ENCODE assay signal across 21 cellular contexts in the genomic region with DNA sequence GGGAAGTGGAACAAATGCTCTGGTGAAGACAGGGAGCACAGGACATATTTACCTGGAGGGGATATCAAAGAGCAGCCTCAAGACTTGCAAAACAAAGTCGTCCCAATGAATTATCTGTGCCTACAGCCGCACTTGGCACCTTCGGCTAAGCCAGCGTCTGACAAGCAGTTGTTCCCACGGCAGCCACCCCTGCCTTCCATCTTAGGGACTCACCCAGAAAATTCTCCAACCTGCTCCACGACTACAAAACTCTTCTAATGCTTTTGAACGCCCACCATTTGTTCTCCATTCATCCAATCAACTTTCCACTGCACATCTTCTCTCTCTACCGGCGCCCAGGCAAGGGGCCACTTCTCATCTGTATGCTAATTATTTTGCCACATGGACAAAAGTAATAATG. TPM values are rescaled to one million over a fixed set of nuclear protein-coding genes. Genes with fewer than 3 reads are reported as not detected.
A peak's percentile ranks its signal among the peaks of the same experiment; 100 is the strongest.
DNase-seq lines count a peak whose midpoint lies in the region; ATAC-seq and TF ChIP-seq lines count a peak whose summit lies in the region.
"Had no signal": no experiment of that assay in that cellular context is flagged by ENCODE, and none has a peak within 500 bp of the region (broad histone marks: within the 10 kb centered on the region; RNA-seq: fewer than 3 reads in every experiment).

No MANE protein-coding gene starts in this region.

- H3K27ac ChIP-seq in ascending aorta: no peak overlapping the region
- H3K27ac ChIP-seq: foreskin keratinocyte, right atrium auricular region, uterus had no signal

- H3K9me3 Mint-ChIP-seq in activated T-helper 1 cell treated with anti-CD3 and anti-CD28 coated beads, Interleukin-12 subunit alpha, Interleukin-12 subunit beta, Interleukin-2, Interleukin-4 antibody, amounts not matched to agents 30 ng/mL and 10 ng/mL and 1 ng/mL, durations not matched to agents 14 hours and 24 hours and 36 hours: no peaks in the 10 kb centered on the region

- no peaks in the 10 kb centered on the region for H3K36me3 ChIP-seq in ascending aorta
- H3K36me3 ChIP-seq: adrenal gland, right atrium auricular region, uterus had no signal

- no peaks in the 10 kb centered on the region for H3K27me3 Mint-ChIP-seq in activated T-helper 1 cell treated with anti-CD3 and anti-CD28 coated beads, Interleukin-12 subunit alpha, Interleukin-12 subunit beta, Interleukin-2, Interleukin-4 antibody, amounts not matched to agents 30 ng/mL and 10 ng/mL and 1 ng/mL, durations not matched to agents 14 hours and 24 hours and 36 hours (ENCODE audit: insufficient read depth)

- no peak overlapping the region for H3K4me3 Mint-ChIP-seq in activated T-helper 1 cell treated with anti-CD3 and anti-CD28 coated beads, Interleukin-12 subunit alpha, Interleukin-12 subunit beta, Interleukin-2, Interleukin-4 antibody, amounts not matched to agents 30 ng/mL and 10 ng/mL and 1 ng/mL, durations not matched to agents 14 hours and 24 hours and 36 hours
- H3K4me3 Mint-ChIP-seq: HFFc6; stimulated activated naive CD8-positive, alpha-beta T cell treated with anti-CD3 and anti-CD28 coated beads, Interleukin-15, amount 100 ng/mL, for 72 hours had no signal

- no peak for ATAC-seq in activated CD4-positive, CD25-positive, alpha-beta regulatory T cell treated with anti-CD3 and anti-CD28 coated beads, Interleukin-2, amount 50 U/mL, for 24 hours
- ATAC-seq: foreskin keratinocyte; mucosa of descending colon; stimulated activated naive CD8-positive, alpha-beta T cell treated with anti-CD3 and anti-CD28 coated beads, Interleukin-15, amount 100 ng/mL, for 72 hours had no signal

- intact Hi-C loops in ascending aorta (cut with DNase I): no loop called here
- intact Hi-C loops in activated T-helper 1 cell treated with anti-CD3 and anti-CD28 coated beads, Interleukin-12 subunit alpha, Interleukin-12 subunit beta, Interleukin-2, Interleukin-4 antibody, amounts not matched to agents 30 ng/mL and 10 ng/mL and 1 ng/mL, durations not matched to agents 14 hours and 24 hours and 36 hours (cut with micrococcal nuclease): no loop called here

- no peaks in the 10 kb centered on the region for H3K4me1 ChIP-seq in ascending aorta
- H3K4me1 ChIP-seq: adrenal gland, foreskin keratinocyte, right atrium auricular region, uterus had no signal

- TF ChIP-seq CTCF in ascending aorta (IDR thresholded peaks at IDR 0.05): no peak

- no peaks in the 10 kb centered on the region for H3K9me3 ChIP-seq in ascending aorta
- H3K9me3 ChIP-seq: adrenal gland, right atrium auricular region, uterus had no signal

- no peaks in the 10 kb centered on the region for H3K36me3 Mint-ChIP-seq in activated T-helper 1 cell treated with anti-CD3 and anti-CD28 coated beads, Interleukin-12 subunit alpha, Interleukin-12 subunit beta, Interleukin-2, Interleukin-4 antibody, amounts not matched to agents 30 ng/mL and 10 ng/mL and 1 ng/mL, durations not matched to agents 14 hours and 24 hours and 36 hours (ENCODE audit: low read depth)

- H3K27ac Mint-ChIP-seq in activated T-helper 1 cell treated with anti-CD3 and anti-CD28 coated beads, Interleukin-12 subunit alpha, Interleukin-12 subunit beta, Interleukin-2, Interleukin-4 antibody, amounts not matched to agents 30 ng/mL and 10 ng/mL and 1 ng/mL, durations not matched to agents 14 hours and 24 hours and 36 hours: no peak overlapping the region
- H3K27ac Mint-ChIP-seq: HFFc6; stimulated activated naive CD8-positive, alpha-beta T cell treated with anti-CD3 and anti-CD28 coated beads, Interleukin-15, amount 100 ng/mL, for 72 hours had no signal

- no peaks in the 10 kb centered on the region for H3K4me1 Mint-ChIP-seq in activated T-helper 1 cell treated with anti-CD3 and anti-CD28 coated beads, Interleukin-12 subunit alpha, Interleukin-12 subunit beta, Interleukin-2, Interleukin-4 antibody, amounts not matched to agents 30 ng/mL and 10 ng/mL and 1 ng/mL, durations not matched to agents 14 hours and 24 hours and 36 hours (ENCODE audit: low read depth)
- H3K4me1 Mint-ChIP-seq: stimulated activated naive CD8-positive, alpha-beta T cell treated with anti-CD3 and anti-CD28 coated beads, Interleukin-15, amount 100 ng/mL, for 72 hours had no signal

- no peaks in the 10 kb centered on the region for H3K27me3 ChIP-seq in ascending aorta
- H3K27me3 ChIP-seq: adrenal gland, foreskin keratinocyte, right atrium auricular region, uterus had no signal

- H3K4me3 ChIP-seq in ascending aorta: no peak overlapping the region
- H3K4me3 ChIP-seq: adrenal gland, mucosa of descending colon, right atrium auricular region, uterus had no signal

- DNase-seq in NCI-H510A treated with DMSO at 0.1 percent for 48 hours (lab: John Stamatoyannopoulos, UW) (peak; percentile 50), NCI-H510A (lab: John Stamatoyannopoulos, UW) (no peak), NCI-H345 (lab: John Stamatoyannopoulos, UW) (peak; percentile 91), cerebellar cortex (ENCODE audit: low spot score) (peak; percentile 66), putamen (ENCODE audit: low spot score) (peak; percentile 65), ascending aorta (ENCODE audit: low spot score in 2 of 2) (no peak)
- no peak for DNase-seq in activated T-helper 1 cell treated with anti-CD3 and anti-CD28 coated beads, Interleukin-12 subunit alpha, Interleukin-12 subunit beta, Interleukin-2, Interleukin-4 antibody, amounts not matched to agents 30 ng/mL and 10 ng/mL and 1 ng/mL, durations not matched to agents 14 hours and 24 hours and 36 hours (ENCODE audit: low spot score)
- DNase-seq: activated CD4-positive, CD25-positive, alpha-beta regulatory T cell; EL; foreskin keratinocyte; HFFc6; Karpas-422; mucosa of descending colon; Right ventricle myocardium superior; stimulated activated naive CD8-positive, alpha-beta T cell treated with anti-CD3 and anti-CD28 coated beads, Interleukin-15, amount 100 ng/mL, for 72 hours; T-helper 2 cell; uterus had no signal

RNA-seq across cellular contexts. Expression of a gene that starts 7.0 kb away (rescaled TPM):
- total RNA-seq in ascending aorta: not detected
- total RNA-seq in activated T-helper 1 cell treated with anti-CD3 and anti-CD28 coated beads, Interleukin-12 subunit alpha, Interleukin-12 subunit beta, Interleukin-2, Interleukin-4 antibody, amounts not matched to agents 30 ng/mL and 10 ng/mL and 1 ng/mL, durations not matched to agents 14 hours and 24 hours and 36 hours: 0.17 TPM in 1 of 2 replicates, not detected in the other
- total RNA-seq: foreskin keratinocyte, HFFc6, HT-29, right atrium auricular region, Right ventricle myocardium superior had no signal

Comparison
In these comparisons a context has a peak if more than half of its experiments do, and no peak if none do; other contexts are left out.
1. DNase-seq: peak in NCI-H510A treated with DMSO at 0.1 percent for 48 hours (single experiment), NCI-H345 (single experiment), cerebellar cortex (single experiment) and putamen (single experiment); none in NCI-H510A (single experiment), ascending aorta (0 of 2) and activated T-helper 1 cell treated with anti-CD3 and anti-CD28 coated beads, Interleukin-12 subunit alpha, Interleukin-12 subunit beta, Interleukin-2, Interleukin-4 antibody, amounts not matched to agents 30 ng/mL and 10 ng/mL and 1 ng/mL, durations not matched to agents 14 hours and 24 hours and 36 hours (single experiment).